Comparison of ENCODE assay signal across 6 cellular contexts in the genomic region with DNA sequence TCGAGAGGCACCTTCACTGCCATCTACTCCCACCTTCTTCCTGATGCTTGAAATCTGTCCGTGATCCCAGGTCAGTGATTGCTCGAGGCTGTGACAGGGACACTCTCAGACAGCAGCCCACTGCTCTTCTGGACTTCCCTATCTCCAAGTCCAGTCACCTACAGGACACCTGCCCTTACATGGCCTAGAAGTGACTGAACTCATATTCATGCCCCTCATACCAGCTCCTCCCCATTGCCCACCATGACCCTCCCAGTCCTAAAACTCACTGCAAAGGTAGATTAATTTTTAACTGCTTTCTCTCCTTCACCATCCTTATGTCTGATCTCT. TPM values are rescaled to one million over a fixed set of nuclear protein-coding genes. Genes with fewer than 3 reads are reported as not detected.
DNase-seq lines count a peak whose midpoint lies in the region; ATAC-seq and TF ChIP-seq lines count a peak whose summit lies in the region.

No MANE protein-coding gene starts in this region.

- peaks cover 89% of the 10 kb centered on the region for H3K4me1 Mint-ChIP-seq in activated naive CD4-positive, alpha-beta T cell treated with anti-CD3 and anti-CD28 coated beads, Interleukin-2, amount 10 ng/mL, durations not matched to agents 7 days and 5 days
- H3K4me1 Mint-ChIP-seq in type B pancreatic cell (ENCODE audit: unreplicated experiment): peaks cover 41% of the 10 kb centered on the region

- TF ChIP-seq CTCF in left lung (IDR thresholded peaks at IDR 0.05) (no peak), type B pancreatic cell (conservative IDR thresholded peaks at IDR 0.05) (no peak)

- intact Hi-C loops in left lung (cut with DNase I): loop anchor here in 1 of 2 donors (5.0 kb wide), 1 partner anchor 42 kb away; the partner anchor contains the start of gene FKBP5
- intact Hi-C loops in left colon (cut with DNase I, micrococcal nuclease): loop anchor here in 1 of 2 donors (5.0 kb wide), 1 partner anchor 42 kb away; the partner anchor contains the start of gene FKBP5

- H3K27me3 Mint-ChIP-seq in activated naive CD4-positive, alpha-beta T cell treated with anti-CD3 and anti-CD28 coated beads, Interleukin-2, amount 10 ng/mL, durations not matched to agents 7 days and 5 days: no peaks in the 10 kb centered on the region
- peaks cover 16% of the 10 kb centered on the region for H3K27me3 Mint-ChIP-seq in type B pancreatic cell

- no peaks in the 10 kb centered on the region for H3K9me3 ChIP-seq in left lung

- H3K27me3 ChIP-seq in left lung: no peaks in the 10 kb centered on the region

- no peak for ATAC-seq in left lung
- ATAC-seq in left colon: no peak

- H3K36me3 ChIP-seq in left lung: no peaks in the 10 kb centered on the region

- peak overlapping the region; percentile 99 for H3K27ac Mint-ChIP-seq in activated naive CD4-positive, alpha-beta T cell treated with anti-CD3 and anti-CD28 coated beads, Interleukin-2, amount 10 ng/mL, durations not matched to agents 7 days and 5 days
- H3K27ac Mint-ChIP-seq in type B pancreatic cell: peak overlapping the region; percentile 61

- H3K27ac ChIP-seq in left lung: peak overlapping the region; percentile 98 to 99

- H3K9me3 Mint-ChIP-seq in activated naive CD4-positive, alpha-beta T cell treated with anti-CD3 and anti-CD28 coated beads, Interleukin-2, amount 10 ng/mL, durations not matched to agents 7 days and 5 days: no peaks in the 10 kb centered on the region
- no peaks in the 10 kb centered on the region for H3K9me3 Mint-ChIP-seq in type B pancreatic cell

- H3K4me3 Mint-ChIP-seq in activated naive CD4-positive, alpha-beta T cell treated with anti-CD3 and anti-CD28 coated beads, Interleukin-2, amount 10 ng/mL, durations not matched to agents 7 days and 5 days: no peak overlapping the region
- peak overlapping the region; percentile 79 for H3K4me3 Mint-ChIP-seq in type B pancreatic cell

- CTCF ChIA-PET in activated naive CD4-positive, alpha-beta T cell treated with anti-CD3 and anti-CD28 coated beads, Interleukin-2, amount 10 ng/mL, durations not matched to agents 7 days and 5 days (lab: Charles Lee): no interaction called here

- no peak overlapping the region for H3K4me3 ChIP-seq in left lung

- H3K36me3 Mint-ChIP-seq in activated naive CD4-positive, alpha-beta T cell treated with anti-CD3 and anti-CD28 coated beads, Interleukin-2, amount 10 ng/mL, durations not matched to agents 7 days and 5 days: no peaks in the 10 kb centered on the region
- no peaks in the 10 kb centered on the region for H3K36me3 Mint-ChIP-seq in type B pancreatic cell

- no peak for DNase-seq in activated naive CD4-positive, alpha-beta T cell treated with anti-CD3 and anti-CD28 coated beads, Interleukin-2, amount 10 ng/mL, durations not matched to agents 7 days and 5 days
- DNase-seq in activated naive CD4-positive, alpha-beta T cell treated with anti-CD3 and anti-CD28 coated beads, Interleukin-2, amount 50 U/mL, for 16 hours: no peak
- DNase-seq in left lung (no peak), type B pancreatic cell (ENCODE audit: extremely low spot score, unreplicated experiment) (no peak), left colon (no peak), SIG-M5 (lab: John Stamatoyannopoulos, UW) (no peak)

- H3K4me1 ChIP-seq in left lung: peaks cover 57 to 92% of the 10 kb centered on the region in 2 donors

RNA-seq across cellular contexts. Expression of gene ARMC12, which starts 7.5 kb away (rescaled TPM):
- total RNA-seq in left lung (under 1 TPM; 0.45 to 0.90 TPM), type B pancreatic cell (ENCODE audit: low replicate concordance) (0.26 and 1.8 TPM in 2 replicates), left colon (under 1 TPM in 1 of 2 donors, not detected in 1; 0.46 TPM)

RNA-seq across cellular contexts. Expression of gene FKBP5, which starts 40.6 kb away (rescaled TPM):
- total RNA-seq in left lung (100 to 1,000 TPM; 114 to 139 TPM), type B pancreatic cell (ENCODE audit: low replicate concordance) (2.0 and 12.5 TPM in 2 replicates), left colon (100 to 1,000 TPM in 1 of 2 donors, 10 to 100 TPM in 1; 40.3 to 252 TPM)

RNA-seq across cellular contexts. Expression of gene CLPSL2, which starts 47.1 kb away (rescaled TPM):
- total RNA-seq in left lung (not detected), type B pancreatic cell (ENCODE audit: low replicate concordance) (not detected in 2 replicates), left colon (not detected)

RNA-seq across cellular contexts. Expression of gene CLPSL1, which starts 51.5 kb away (rescaled TPM):
- not detected for total RNA-seq in left lung
- total RNA-seq in type B pancreatic cell (ENCODE audit: low replicate concordance): not detected in 2 replicates
- not detected for total RNA-seq in left colon
